In the genomic region with DNA sequence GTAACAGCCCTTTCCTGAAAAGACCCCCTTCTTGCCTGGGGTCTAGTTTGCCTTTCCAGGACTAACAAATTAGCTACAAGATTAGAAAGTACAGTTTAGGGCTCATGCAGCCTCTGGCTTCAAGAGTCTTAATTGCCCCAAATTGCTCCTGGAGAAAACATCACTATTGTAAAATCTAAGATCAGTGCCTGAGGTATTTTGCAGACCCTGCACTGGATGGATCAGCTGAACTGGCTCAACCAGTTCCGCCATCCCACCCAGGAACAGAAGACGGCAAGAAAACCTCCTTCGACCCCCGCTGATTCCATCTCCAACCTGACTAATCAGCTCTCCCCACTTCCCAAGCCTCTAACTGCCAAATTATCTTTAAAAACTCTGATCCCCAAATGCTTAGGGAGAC, we compare ENCODE assay signal across 19 cellular contexts.
"Had no signal": no experiment of that assay in that cellular context is flagged by ENCODE, and none has a peak within 500 bp of the region (broad histone marks: within the 10 kb centered on the region; RNA-seq: fewer than 3 reads in every experiment).

No MANE protein-coding gene starts in this region.

- H3K36me3 Mint-ChIP-seq: activated CD8-positive, alpha-beta memory T cell treated with anti-CD3 and anti-CD28 coated beads, Interleukin-2, amount 10 ng/mL, durations not matched to agents 7 days and 5 days; activated naive CD4-positive, alpha-beta T cell treated with anti-CD3 and anti-CD28 coated beads, Interleukin-2, amount 50 U/mL, for 24 hours; naive thymus-derived CD4-positive, alpha-beta T cell had no signal

- H3K27ac Mint-ChIP-seq: activated CD4-positive, alpha-beta memory T cell treated with anti-CD3 and anti-CD28 coated beads, Interleukin-2, amount 10 ng/mL, durations not matched to agents 7 days and 5 days; activated CD4-positive, alpha-beta T cell treated with anti-CD3 and anti-CD28 coated beads, Interleukin-2, amount 10 ng/mL, durations not matched to agents 24 days and 14 days; activated CD8-positive, alpha-beta memory T cell treated with anti-CD3 and anti-CD28 coated beads, Interleukin-2, amount 10 ng/mL, durations not matched to agents 7 days and 5 days; activated naive CD4-positive, alpha-beta T cell treated with anti-CD3 and anti-CD28 coated beads, Interleukin-2, amount 50 U/mL, for 24 hours; activated T-helper 1 cell treated with anti-CD3 and anti-CD28 coated beads, Interleukin-12 subunit alpha, Interleukin-12 subunit beta, Interleukin-2, Interleukin-4 antibody, amounts not matched to agents 30 ng/mL and 10 ng/mL and 1 ng/mL, durations not matched to agents 14 hours and 24 hours and 36 hours; naive thymus-derived CD4-positive, alpha-beta T cell; stimulated activated naive B cell treated with anti-CD40 and anti-IgM and Interleukin-4, amounts not matched to agents 10 μg/mL and 1 μg/mL and 100 μg/mL, for 72 hours; T-helper 1 cell treated with Interleukin-12 subunit alpha and Interleukin-12 subunit beta and Interleukin-4 antibody, amounts not matched to agents 30 μg/mL and 1 μg/mL, for 36 hours had no signal

- H3K27me3 ChIP-seq: body of pancreas had no signal

- H3K4me1 ChIP-seq: body of pancreas, sigmoid colon, transverse colon had no signal

- H3K4me3 ChIP-seq: body of pancreas, sigmoid colon, transverse colon had no signal

- H3K36me3 ChIP-seq: sigmoid colon, transverse colon had no signal

- H3K9me3 Mint-ChIP-seq: activated CD4-positive, alpha-beta memory T cell treated with anti-CD3 and anti-CD28 coated beads, Interleukin-2, amount 10 ng/mL, durations not matched to agents 7 days and 5 days; activated CD4-positive, alpha-beta T cell treated with anti-CD3 and anti-CD28 coated beads, Interleukin-2, amount 10 ng/mL, durations not matched to agents 24 days and 14 days; activated naive CD4-positive, alpha-beta T cell treated with anti-CD3 and anti-CD28 coated beads, Interleukin-2, amount 50 U/mL, for 24 hours; activated T-helper 1 cell treated with anti-CD3 and anti-CD28 coated beads, Interleukin-12 subunit alpha, Interleukin-12 subunit beta, Interleukin-2, Interleukin-4 antibody, amounts not matched to agents 30 ng/mL and 10 ng/mL and 1 ng/mL, durations not matched to agents 14 hours and 24 hours and 36 hours; T-helper 1 cell treated with Interleukin-12 subunit alpha and Interleukin-12 subunit beta and Interleukin-4 antibody, amounts not matched to agents 30 μg/mL and 1 μg/mL, for 36 hours had no signal

- H3K4me3 Mint-ChIP-seq: activated CD4-positive, alpha-beta memory T cell treated with anti-CD3 and anti-CD28 coated beads, Interleukin-2, amount 10 ng/mL, durations not matched to agents 7 days and 5 days; activated CD4-positive, alpha-beta T cell treated with anti-CD3 and anti-CD28 coated beads, Interleukin-2, amount 10 ng/mL, durations not matched to agents 24 days and 14 days; activated CD8-positive, alpha-beta memory T cell treated with anti-CD3 and anti-CD28 coated beads, Interleukin-2, amount 10 ng/mL, durations not matched to agents 7 days and 5 days; activated naive CD4-positive, alpha-beta T cell treated with anti-CD3 and anti-CD28 coated beads, Interleukin-2, amount 50 U/mL, for 24 hours; activated T-helper 1 cell treated with anti-CD3 and anti-CD28 coated beads, Interleukin-12 subunit alpha, Interleukin-12 subunit beta, Interleukin-2, Interleukin-4 antibody, amounts not matched to agents 30 ng/mL and 10 ng/mL and 1 ng/mL, durations not matched to agents 14 hours and 24 hours and 36 hours; naive thymus-derived CD4-positive, alpha-beta T cell; neural crest cell; stimulated activated naive B cell treated with anti-CD40 and anti-IgM and Interleukin-4, amounts not matched to agents 10 μg/mL and 1 μg/mL and 100 μg/mL, for 72 hours; T-helper 1 cell treated with Interleukin-12 subunit alpha and Interleukin-12 subunit beta and Interleukin-4 antibody, amounts not matched to agents 30 μg/mL and 1 μg/mL, for 36 hours had no signal

- H3K27ac ChIP-seq: body of pancreas, sigmoid colon, transverse colon had no signal

- DNase-seq: activated CD4-positive, alpha-beta memory T cell treated with anti-CD3 and anti-CD28 coated beads, Interleukin-2, amount 10 ng/mL, durations not matched to agents 7 days and 5 days; activated CD4-positive, alpha-beta T cell treated with anti-CD3 and anti-CD28 coated beads, Interleukin-2, amount 10 ng/mL, durations not matched to agents 24 days and 14 days; activated CD8-positive, alpha-beta memory T cell treated with anti-CD3 and anti-CD28 coated beads, Interleukin-2, amount 10 ng/mL, durations not matched to agents 7 days and 5 days; activated gamma-delta T cell; activated T-cell treated with anti-CD3 and anti-CD28 coated beads for 4 hours; anterior cingulate cortex; body of pancreas; naive thymus-derived CD4-positive, alpha-beta T cell; occipital lobe; retina; sigmoid colon; stimulated activated CD4-positive, alpha-beta T cell treated with anti-CD3 and anti-CD28 coated beads, Interleukin-2, amount 100 ng/mL, for 48 hours; stimulated activated CD8-positive, alpha-beta memory T cell treated with anti-CD3 and anti-CD28 coated beads, Interleukin-4, amount 100 ng/mL, for 48 hours; stimulated activated naive B cell treated with anti-CD40 and anti-IgM and Interleukin-4, amounts not matched to agents 10 μg/mL and 1 μg/mL and 100 μg/mL, for 72 hours; transverse colon had no signal

- H3K9me3 ChIP-seq: body of pancreas, sigmoid colon, transverse colon had no signal

- ATAC-seq: activated CD8-positive, alpha-beta memory T cell treated with anti-CD3 and anti-CD28 coated beads, Interleukin-2, amount 10 ng/mL, durations not matched to agents 7 days and 5 days; body of pancreas; naive thymus-derived CD4-positive, alpha-beta T cell; stimulated activated naive B cell treated with anti-CD40 and anti-IgM and Interleukin-4, amounts not matched to agents 10 μg/mL and 1 μg/mL and 100 μg/mL, for 72 hours had no signal

- H3K4me1 Mint-ChIP-seq: activated CD4-positive, alpha-beta T cell treated with anti-CD3 and anti-CD28 coated beads, Interleukin-2, amount 10 ng/mL, durations not matched to agents 24 days and 14 days; activated naive CD4-positive, alpha-beta T cell treated with anti-CD3 and anti-CD28 coated beads, Interleukin-2, amount 50 U/mL, for 24 hours; neural crest cell; stimulated activated naive B cell treated with anti-CD40 and anti-IgM and Interleukin-4, amounts not matched to agents 10 μg/mL and 1 μg/mL and 100 μg/mL, for 72 hours had no signal
